1 cellular context compared by ENCODE assay signal in the genomic region with DNA sequence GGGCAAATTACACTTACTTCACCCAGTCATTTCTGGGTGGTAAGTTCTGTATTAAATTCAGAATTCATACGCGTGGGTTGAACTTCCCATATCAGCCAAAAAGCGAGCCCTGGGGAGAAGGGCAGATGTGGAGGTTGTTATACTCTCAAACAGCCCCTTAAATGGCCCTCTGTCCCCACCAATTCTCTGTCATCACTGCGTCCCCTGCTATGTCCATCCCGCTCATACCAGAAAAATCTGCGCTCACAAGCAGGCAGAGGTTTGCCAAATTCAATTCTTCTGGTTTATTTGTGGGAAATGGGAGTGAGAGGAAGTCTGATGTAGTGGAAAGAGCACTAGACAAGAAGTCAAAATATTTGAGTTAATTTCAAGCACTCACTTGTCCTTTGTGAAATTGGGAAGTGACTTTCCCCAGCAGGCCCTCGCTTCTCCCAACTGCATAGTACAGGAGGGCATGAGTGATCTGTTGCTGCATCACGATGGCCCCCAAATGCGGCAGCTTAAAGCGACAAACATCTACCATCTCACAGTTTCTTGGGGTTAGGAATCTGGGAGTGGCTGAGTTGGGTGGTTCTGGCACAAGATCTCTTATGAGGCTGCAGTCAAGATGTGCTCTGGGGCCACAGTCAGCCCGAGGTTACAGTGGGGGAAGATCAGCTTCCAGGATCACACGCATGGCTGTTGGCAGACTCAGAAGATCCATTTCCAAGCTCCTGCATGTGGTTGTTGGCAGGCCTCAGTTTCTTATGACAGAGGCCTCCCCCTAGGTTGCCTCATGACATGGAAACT.
TF ChIP-seq lines count a peak whose summit lies in the region.

No MANE protein-coding gene starts in this region.

TF ChIP-seq in H1, 55 proteins besides CTCF, POLR2A, EP300 and RAD21:
- TF ChIP-seq YY1 (IDR thresholded peaks at IDR 0.05; ENCODE audit: low read depth, low read length) (no peak), CTBP2 (IDR thresholded peaks at IDR 0.05; ENCODE audit: borderline replicate concordance, insufficient read depth, insufficient read length, low read length) (no peak), SRF (IDR thresholded peaks at IDR 0.05; ENCODE audit: low read depth, low read length) (no peak), CHD1 (IDR thresholded peaks at IDR 0.05; ENCODE audit: low read depth, low read length) (no peak), GTF2F1 (IDR thresholded peaks at IDR 0.05; ENCODE audit: borderline replicate concordance, low read depth, low read length) (no peak), KDM1A (IDR thresholded peaks at IDR 0.05; ENCODE audit: borderline replicate concordance, low read length) (no peak), TCF12 (IDR thresholded peaks at IDR 0.05; ENCODE audit: low read depth, low read length) (no peak), CEBPB (IDR thresholded peaks at IDR 0.05; ENCODE audit: low read depth, low read length) (no peak), SIX5 (IDR thresholded peaks at IDR 0.05; ENCODE audit: low read depth, low read length) (no peak), GABPA (IDR thresholded peaks at IDR 0.05; ENCODE audit: borderline replicate concordance, insufficient read depth, low read length) (no peak), SAP30 (IDR thresholded peaks at IDR 0.05; ENCODE audit: insufficient read depth, insufficient replicate concordance, low read length) (no peak)
- TF ChIP-seq, protein P1, sequence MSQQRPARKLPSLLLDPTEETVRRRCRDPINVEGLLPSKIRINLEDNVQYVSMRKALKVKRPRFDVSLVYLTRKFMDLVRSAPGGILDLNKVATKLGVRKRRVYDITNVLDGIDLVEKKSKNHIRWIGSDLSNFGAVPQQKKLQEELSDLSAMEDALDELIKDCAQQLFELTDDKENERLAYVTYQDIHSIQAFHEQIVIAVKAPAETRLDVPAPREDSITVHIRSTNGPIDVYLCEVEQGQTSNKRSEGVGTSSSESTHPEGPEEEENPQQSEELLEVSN (IDR thresholded peaks at IDR 0.05): no peak
- TF ChIP-seq, protein P2, sequence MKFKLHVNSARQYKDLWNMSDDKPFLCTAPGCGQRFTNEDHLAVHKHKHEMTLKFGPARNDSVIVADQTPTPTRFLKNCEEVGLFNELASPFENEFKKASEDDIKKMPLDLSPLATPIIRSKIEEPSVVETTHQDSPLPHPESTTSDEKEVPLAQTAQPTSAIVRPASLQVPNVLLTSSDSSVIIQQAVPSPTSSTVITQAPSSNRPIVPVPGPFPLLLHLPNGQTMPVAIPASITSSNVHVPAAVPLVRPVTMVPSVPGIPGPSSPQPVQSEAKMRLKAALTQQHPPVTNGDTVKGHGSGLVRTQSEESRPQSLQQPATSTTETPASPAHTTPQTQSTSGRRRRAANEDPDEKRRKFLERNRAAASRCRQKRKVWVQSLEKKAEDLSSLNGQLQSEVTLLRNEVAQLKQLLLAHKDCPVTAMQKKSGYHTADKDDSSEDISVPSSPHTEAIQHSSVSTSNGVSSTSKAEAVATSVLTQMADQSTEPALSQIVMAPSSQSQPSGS (IDR thresholded peaks at IDR 0.05; ENCODE audit: low read length): no peak
- TF ChIP-seq, protein P3, sequence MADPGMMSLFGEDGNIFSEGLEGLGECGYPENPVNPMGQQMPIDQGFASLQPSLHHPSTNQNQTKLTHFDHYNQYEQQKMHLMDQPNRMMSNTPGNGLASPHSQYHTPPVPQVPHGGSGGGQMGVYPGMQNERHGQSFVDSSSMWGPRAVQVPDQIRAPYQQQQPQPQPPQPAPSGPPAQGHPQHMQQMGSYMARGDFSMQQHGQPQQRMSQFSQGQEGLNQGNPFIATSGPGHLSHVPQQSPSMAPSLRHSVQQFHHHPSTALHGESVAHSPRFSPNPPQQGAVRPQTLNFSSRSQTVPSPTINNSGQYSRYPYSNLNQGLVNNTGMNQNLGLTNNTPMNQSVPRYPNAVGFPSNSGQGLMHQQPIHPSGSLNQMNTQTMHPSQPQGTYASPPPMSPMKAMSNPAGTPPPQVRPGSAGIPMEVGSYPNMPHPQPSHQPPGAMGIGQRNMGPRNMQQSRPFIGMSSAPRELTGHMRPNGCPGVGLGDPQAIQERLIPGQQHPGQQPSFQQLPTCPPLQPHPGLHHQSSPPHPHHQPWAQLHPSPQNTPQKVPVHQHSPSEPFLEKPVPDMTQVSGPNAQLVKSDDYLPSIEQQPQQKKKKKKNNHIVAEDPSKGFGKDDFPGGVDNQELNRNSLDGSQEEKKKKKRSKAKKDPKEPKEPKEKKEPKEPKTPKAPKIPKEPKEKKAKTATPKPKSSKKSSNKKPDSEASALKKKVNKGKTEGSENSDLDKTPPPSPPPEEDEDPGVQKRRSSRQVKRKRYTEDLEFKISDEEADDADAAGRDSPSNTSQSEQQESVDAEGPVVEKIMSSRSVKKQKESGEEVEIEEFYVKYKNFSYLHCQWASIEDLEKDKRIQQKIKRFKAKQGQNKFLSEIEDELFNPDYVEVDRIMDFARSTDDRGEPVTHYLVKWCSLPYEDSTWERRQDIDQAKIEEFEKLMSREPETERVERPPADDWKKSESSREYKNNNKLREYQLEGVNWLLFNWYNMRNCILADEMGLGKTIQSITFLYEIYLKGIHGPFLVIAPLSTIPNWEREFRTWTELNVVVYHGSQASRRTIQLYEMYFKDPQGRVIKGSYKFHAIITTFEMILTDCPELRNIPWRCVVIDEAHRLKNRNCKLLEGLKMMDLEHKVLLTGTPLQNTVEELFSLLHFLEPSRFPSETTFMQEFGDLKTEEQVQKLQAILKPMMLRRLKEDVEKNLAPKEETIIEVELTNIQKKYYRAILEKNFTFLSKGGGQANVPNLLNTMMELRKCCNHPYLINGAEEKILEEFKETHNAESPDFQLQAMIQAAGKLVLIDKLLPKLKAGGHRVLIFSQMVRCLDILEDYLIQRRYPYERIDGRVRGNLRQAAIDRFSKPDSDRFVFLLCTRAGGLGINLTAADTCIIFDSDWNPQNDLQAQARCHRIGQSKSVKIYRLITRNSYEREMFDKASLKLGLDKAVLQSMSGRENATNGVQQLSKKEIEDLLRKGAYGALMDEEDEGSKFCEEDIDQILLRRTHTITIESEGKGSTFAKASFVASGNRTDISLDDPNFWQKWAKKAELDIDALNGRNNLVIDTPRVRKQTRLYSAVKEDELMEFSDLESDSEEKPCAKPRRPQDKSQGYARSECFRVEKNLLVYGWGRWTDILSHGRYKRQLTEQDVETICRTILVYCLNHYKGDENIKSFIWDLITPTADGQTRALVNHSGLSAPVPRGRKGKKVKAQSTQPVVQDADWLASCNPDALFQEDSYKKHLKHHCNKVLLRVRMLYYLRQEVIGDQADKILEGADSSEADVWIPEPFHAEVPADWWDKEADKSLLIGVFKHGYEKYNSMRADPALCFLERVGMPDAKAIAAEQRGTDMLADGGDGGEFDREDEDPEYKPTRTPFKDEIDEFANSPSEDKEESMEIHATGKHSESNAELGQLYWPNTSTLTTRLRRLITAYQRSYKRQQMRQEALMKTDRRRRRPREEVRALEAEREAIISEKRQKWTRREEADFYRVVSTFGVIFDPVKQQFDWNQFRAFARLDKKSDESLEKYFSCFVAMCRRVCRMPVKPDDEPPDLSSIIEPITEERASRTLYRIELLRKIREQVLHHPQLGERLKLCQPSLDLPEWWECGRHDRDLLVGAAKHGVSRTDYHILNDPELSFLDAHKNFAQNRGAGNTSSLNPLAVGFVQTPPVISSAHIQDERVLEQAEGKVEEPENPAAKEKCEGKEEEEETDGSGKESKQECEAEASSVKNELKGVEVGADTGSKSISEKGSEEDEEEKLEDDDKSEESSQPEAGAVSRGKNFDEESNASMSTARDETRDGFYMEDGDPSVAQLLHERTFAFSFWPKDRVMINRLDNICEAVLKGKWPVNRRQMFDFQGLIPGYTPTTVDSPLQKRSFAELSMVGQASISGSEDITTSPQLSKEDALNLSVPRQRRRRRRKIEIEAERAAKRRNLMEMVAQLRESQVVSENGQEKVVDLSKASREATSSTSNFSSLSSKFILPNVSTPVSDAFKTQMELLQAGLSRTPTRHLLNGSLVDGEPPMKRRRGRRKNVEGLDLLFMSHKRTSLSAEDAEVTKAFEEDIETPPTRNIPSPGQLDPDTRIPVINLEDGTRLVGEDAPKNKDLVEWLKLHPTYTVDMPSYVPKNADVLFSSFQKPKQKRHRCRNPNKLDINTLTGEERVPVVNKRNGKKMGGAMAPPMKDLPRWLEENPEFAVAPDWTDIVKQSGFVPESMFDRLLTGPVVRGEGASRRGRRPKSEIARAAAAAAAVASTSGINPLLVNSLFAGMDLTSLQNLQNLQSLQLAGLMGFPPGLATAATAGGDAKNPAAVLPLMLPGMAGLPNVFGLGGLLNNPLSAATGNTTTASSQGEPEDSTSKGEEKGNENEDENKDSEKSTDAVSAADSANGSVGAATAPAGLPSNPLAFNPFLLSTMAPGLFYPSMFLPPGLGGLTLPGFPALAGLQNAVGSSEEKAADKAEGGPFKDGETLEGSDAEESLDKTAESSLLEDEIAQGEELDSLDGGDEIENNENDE (IDR thresholded peaks at IDR 0.05; ENCODE audit: insufficient replicate concordance, low read length): no peak
